8 cellular contexts compared by ENCODE assay signal in genomic region chr5:177022386-177023246, GRCh38. TPM values are rescaled to one million over a fixed set of nuclear protein-coding genes. Genes with fewer than 3 reads are reported as not detected.
DNase-seq lines count a peak whose midpoint lies in the region; ATAC-seq and TF ChIP-seq lines count a peak whose summit lies in the region.

A gene with protein sequence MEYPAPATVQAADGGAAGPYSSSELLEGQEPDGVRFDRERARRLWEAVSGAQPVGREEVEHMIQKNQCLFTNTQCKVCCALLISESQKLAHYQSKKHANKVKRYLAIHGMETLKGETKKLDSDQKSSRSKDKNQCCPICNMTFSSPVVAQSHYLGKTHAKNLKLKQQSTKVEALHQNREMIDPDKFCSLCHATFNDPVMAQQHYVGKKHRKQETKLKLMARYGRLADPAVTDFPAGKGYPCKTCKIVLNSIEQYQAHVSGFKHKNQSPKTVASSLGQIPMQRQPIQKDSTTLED (plus strand): TSS chr5:177022696. CDS start chr5:177022739, 43 bp downstream.

- H3K27me3 Mint-ChIP-seq in glutamatergic neuron (ENCODE audit: unreplicated experiment): no peaks in the 10 kb centered on the region

- peak within 1 kb of the TSS; percentile 99 to 100 for H3K27ac Mint-ChIP-seq in activated naive CD4-positive, alpha-beta T cell treated with anti-CD3 and anti-CD28 coated beads, Interleukin-2, amount 50 U/mL, for 72 hours
- peak within 1 kb of the TSS; percentile 91 for H3K27ac Mint-ChIP-seq in glutamatergic neuron (ENCODE audit: unreplicated experiment)

- peak; percentile 79 for ATAC-seq in HG02610 (IDR thresholded peaks at IDR 0.05; ENCODE audit: unreplicated experiment)
- peak; percentile 97 to 98 for ATAC-seq in activated naive CD4-positive, alpha-beta T cell treated with anti-CD3 and anti-CD28 coated beads, Interleukin-2, amount 50 U/mL, for 72 hours

- H3K27me3 ChIP-seq in osteoblast (ENCODE audit: insufficient read depth, low read length) (no peaks in the 10 kb centered on the region), testis (no peaks in the 10 kb centered on the region)

- H3K9me3 ChIP-seq in osteoblast (ENCODE audit: low read depth, low read length): no peaks in the 10 kb centered on the region
- H3K9me3 ChIP-seq in testis: no peaks in the 10 kb centered on the region

- TF ChIP-seq CTCF in glutamatergic neuron (IDR thresholded peaks at IDR 0.05; ENCODE audit: partially characterized antibody, unreplicated experiment): peak; percentile 78
- peak; percentile 19 for TF ChIP-seq CTCF in osteoblast (IDR thresholded peaks at IDR 0.05; ENCODE audit: extremely low read depth, low read depth, low read length)
- TF ChIP-seq CTCF in testis (IDR thresholded peaks at IDR 0.05): peak; percentile 33 to 60 (median 54)

- H3K4me2 ChIP-seq in osteoblast (ENCODE audit: insufficient read depth, low read length): peak within 1 kb of the TSS; percentile 90

- H3K4me1 ChIP-seq in osteoblast (ENCODE audit: insufficient read depth, low read length) (peaks cover 13% of the 10 kb centered on the region), testis (peaks cover 13% of the 10 kb centered on the region)

- H3K4me1 Mint-ChIP-seq in glutamatergic neuron (ENCODE audit: low read depth, unreplicated experiment): peaks cover 6% of the 10 kb centered on the region

- H3K4me3 ChIP-seq in osteoblast (ENCODE audit: insufficient read depth, low read length): peak within 1 kb of the TSS; percentile 81
- H3K4me3 ChIP-seq in testis: peak within 1 kb of the TSS; percentile 83 to 91

- whole genome bisulfite sequencing in testis, 2 donors: 0% methylated on average over 27 to 71 of the region's 75 CpGs

- H3K36me3 ChIP-seq in osteoblast (ENCODE audit: insufficient read depth, low read length): no peaks in the 10 kb centered on the region
- no peaks in the 10 kb centered on the region for H3K36me3 ChIP-seq in testis (ENCODE audit: low read depth, missing control alignments)

- DNase-seq in NCI-H1105 (lab: John Stamatoyannopoulos, UW) (peak; percentile 73), SKM-1 (lab: John Stamatoyannopoulos, UW; ENCODE audit: unreplicated experiment) (peak; percentile 83), glutamatergic neuron (peak; percentile 95), osteoblast (ENCODE audit: insufficient read length, low spot score, missing footprints) (peak; percentile 98), testis (peak; percentile 96)
- DNase-seq in activated naive CD4-positive, alpha-beta T cell treated with anti-CD3 and anti-CD28 coated beads, Interleukin-2, amount 50 U/mL, for 72 hours (ENCODE audit: low spot score in 2 of 2): peak; percentile 92 to 93

- H4K20me1 ChIP-seq in osteoblast (ENCODE audit: insufficient read depth, low read length): peaks cover 2% of the 10 kb centered on the region

- intact Hi-C loops in testis (cut with DNase I; ENCODE audit: low total_unique reads): no loop called here

- no peaks in the 10 kb centered on the region for H3K9me3 Mint-ChIP-seq in activated naive CD4-positive, alpha-beta T cell treated with anti-CD3 and anti-CD28 coated beads, Interleukin-2, amount 50 U/mL, for 72 hours
- H3K9me3 Mint-ChIP-seq in glutamatergic neuron (ENCODE audit: unreplicated experiment): peaks cover 9% of the 10 kb centered on the region

- peak; percentile 74 for TF ChIP-seq POLR2A in GM10847 (IDR thresholded peaks at IDR 0.05; ENCODE audit: extremely low read depth, insufficient read length)
- no peak for TF ChIP-seq POLR2A in testis (IDR thresholded peaks at IDR 0.05)

- peaks cover 18 to 31% of the 10 kb centered on the region in 2 donors for H3K36me3 Mint-ChIP-seq in activated naive CD4-positive, alpha-beta T cell treated with anti-CD3 and anti-CD28 coated beads, Interleukin-2, amount 50 U/mL, for 72 hours
- H3K36me3 Mint-ChIP-seq in glutamatergic neuron (ENCODE audit: unreplicated experiment): no peaks in the 10 kb centered on the region

- H2AFZ ChIP-seq in osteoblast (ENCODE audit: low read length): peak within 1 kb of the TSS; percentile 96

- H3K4me3 Mint-ChIP-seq in glutamatergic neuron (ENCODE audit: unreplicated experiment): peak within 1 kb of the TSS; percentile 100

- peak within 1 kb of the TSS; percentile 79 for H3K27ac ChIP-seq in osteoblast (ENCODE audit: low read depth, low read length)
- H3K27ac ChIP-seq in testis: peak within 1 kb of the TSS; percentile 74 to 88

- peaks cover 51% of the 10 kb centered on the region for H3K79me2 ChIP-seq in osteoblast (ENCODE audit: insufficient read depth, low read length)

RNA-seq across cellular contexts. Expression of the gene that starts here (rescaled TPM):
- total RNA-seq in activated naive CD4-positive, alpha-beta T cell treated with anti-CD3 and anti-CD28 coated beads, Interleukin-2, amount 50 U/mL, for 72 hours: 10 to 100 TPM; 20.7 to 24.3 TPM
- total RNA-seq in glutamatergic neuron (ENCODE audit: unreplicated experiment) (18.2 TPM), osteoblast (18.3 and 19.2 TPM in 2 replicates), testis (10 to 100 TPM; 31.1 to 31.7 TPM)
- polyA plus RNA-seq in testis (ENCODE audit: insufficient read depth, low read depth, low replicate concordance): 19.2 TPM

Comparison
In these comparisons a context has a peak if more than half of its experiments do, and no peak if none do; other contexts are left out.
1. Peak in every context shown above with its lines: DNase-seq, ATAC-seq, H3K4me3 ChIP-seq and H3K27ac ChIP-seq.
2. CTCF ChIP-seq: peak in every context shown above with its lines; median percentile 78 in glutamatergic neuron; 54 in testis; 19 in osteoblast.